Comparison of ENCODE assay signal across 14 cellular contexts in genomic region chr3:169841171-169841570, GRCh38. TPM values are rescaled to one million over a fixed set of nuclear protein-coding genes. Genes with fewer than 3 reads are reported as not detected.
A peak's percentile ranks its signal among the peaks of the same experiment; 100 is the strongest.
DNase-seq lines count a peak whose midpoint lies in the region; ATAC-seq lines count a peak whose summit lies in the region.
"Had no signal": no experiment of that assay in that cellular context is flagged by ENCODE, and none has a peak within 500 bp of the region (broad histone marks: within the 10 kb centered on the region; RNA-seq: fewer than 3 reads in every experiment).

No MANE protein-coding gene starts in this region.

- intact Hi-C loops in left colon (cut with DNase I, micrococcal nuclease) = no loop called here

- DNase-seq in left colon (no peak), COLO829 (ENCODE audit: low spot score) (no peak)
- DNase-seq in effector CD4-positive, alpha-beta T cell = no peak
- DNase-seq: activated naive CD4-positive, alpha-beta T cell treated with anti-CD3 and anti-CD28 coated beads, Interleukin-2, amount 10 ng/mL, durations not matched to agents 7 days and 5 days; CD8-positive, alpha-beta memory T cell had no signal

- ATAC-seq in GM18511 (IDR thresholded peaks at IDR 0.05; ENCODE audit: unreplicated experiment) = peak; percentile 75
- ATAC-seq in GM21717 (IDR thresholded peaks at IDR 0.05; ENCODE audit: unreplicated experiment) = peak; percentile 67
- peak; percentile 73 for ATAC-seq in HG03460 (IDR thresholded peaks at IDR 0.05; ENCODE audit: unreplicated experiment)
- ATAC-seq in left colon = peak; percentile 26
- ATAC-seq in HG02981 (IDR thresholded peaks at IDR 0.05; ENCODE audit: unreplicated experiment) = no peak
- no peak for ATAC-seq in GM19324 (IDR thresholded peaks at IDR 0.05; ENCODE audit: low FRiP score, unreplicated experiment)
- ATAC-seq: gastroesophageal sphincter had no signal

RNA-seq across cellular contexts. Expression of gene LRRC34, which starts 28.5 kb away (rescaled TPM):
- under 1 TPM; 0.24 to 0.39 TPM for total RNA-seq in left colon

RNA-seq across cellular contexts. Expression of gene LRRIQ4, which starts 28.5 kb away (rescaled TPM):
- total RNA-seq in left colon = under 1 TPM in 1 of 2 donors, not detected in 1; 0.22 TPM
- total RNA-seq: gastroesophageal sphincter, mucosa of gallbladder had no signal

RNA-seq across cellular contexts. Expression of gene LRRC31, which starts 28.6 kb away (rescaled TPM):
- 10 to 100 TPM; 38.5 to 62.9 TPM for total RNA-seq in left colon
- total RNA-seq: CD8-positive, alpha-beta memory T cell; SJCRH30; smooth muscle cell had no signal

Comparison
In these comparisons a context has a peak if more than half of its experiments do, and no peak if none do; other contexts are left out.
1. ATAC-seq: peak in GM18511 (single experiment), GM21717 (single experiment), HG03460 (single experiment) and left colon (single experiment); none in HG02981 (single experiment) and GM19324 (single experiment).